In genomic region chr5:171926311-171926710, GRCh38 we compare ENCODE assay signal across 12 cellular contexts.
DNase-seq lines count a peak whose midpoint lies in the region; ATAC-seq and TF ChIP-seq lines count a peak whose summit lies in the region.
"Had no signal": no experiment of that assay in that cellular context is flagged by ENCODE, and none has a peak within 500 bp of the region (broad histone marks: within the 10 kb centered on the region; RNA-seq: fewer than 3 reads in every experiment).

No MANE protein-coding gene starts in this region.

- intact Hi-C loops in tibial artery (cut with DNase I; ENCODE audit: low total_unique reads) = no loop called here

- H3K27me3 ChIP-seq in tibial artery = no peaks in the 10 kb centered on the region
- H3K27me3 ChIP-seq: vagina had no signal

- DNase-seq in effector memory CD8-positive, alpha-beta T cell = no peak
- DNase-seq in GM10266 (ENCODE audit: extremely low spot score) (no peak), occipital lobe (lab: John Stamatoyannopoulos, UW) (no peak), tibial artery (no peak)
- no peak for DNase-seq in effector CD4-positive, alpha-beta T cell
- DNase-seq: AML-193, NCI-H1092 treated with DMSO at 0.1 percent for 48 hours had no signal

- no peak for TF ChIP-seq CTCF in GM10266 (IDR thresholded peaks at IDR 0.05; ENCODE audit: control insufficient read depth, insufficient read depth, low read depth, missing control alignments)
- no peak for TF ChIP-seq CTCF in tibial artery (IDR thresholded peaks at IDR 0.05)

- H3K9me3 ChIP-seq in tibial artery = peaks cover 0 to 5% (median 0%) of the 10 kb centered on the region in 3 donors
- H3K9me3 ChIP-seq: vagina had no signal

- H3K27me3 Mint-ChIP-seq in effector memory CD8-positive, alpha-beta T cell = no peaks in the 10 kb centered on the region

- H3K36me3 ChIP-seq in tibial artery = no peaks in the 10 kb centered on the region
- H3K36me3 ChIP-seq: vagina had no signal

- no peak overlapping the region for H3K4me3 Mint-ChIP-seq in effector memory CD8-positive, alpha-beta T cell

- peaks cover 6% of the 10 kb centered on the region for H3K36me3 Mint-ChIP-seq in effector memory CD8-positive, alpha-beta T cell (ENCODE audit: insufficient read depth)

- no peak overlapping the region for H3K4me3 ChIP-seq in tibial artery
- H3K4me3 ChIP-seq: lung, vagina had no signal

- ATAC-seq in GM18499 (IDR thresholded peaks at IDR 0.05; ENCODE audit: insufficient read depth, unreplicated experiment) = peak; percentile 37
- peak; percentile 81 for ATAC-seq in GM21447 (IDR thresholded peaks at IDR 0.05; ENCODE audit: unreplicated experiment)
- peak; percentile 90 for ATAC-seq in HG03135 (IDR thresholded peaks at IDR 0.05; ENCODE audit: unreplicated experiment)
- no peak for ATAC-seq in effector memory CD8-positive, alpha-beta T cell (replicated peaks)

- H3K9me3 Mint-ChIP-seq in effector memory CD8-positive, alpha-beta T cell = no peaks in the 10 kb centered on the region

- H3K27ac Mint-ChIP-seq in effector memory CD8-positive, alpha-beta T cell = peak overlapping the region; percentile 20 to 36

- peaks cover 29 to 61% of the 10 kb centered on the region in 2 donors for H3K4me1 Mint-ChIP-seq in effector memory CD8-positive, alpha-beta T cell (ENCODE audit: low read depth in 2 of 2)

- H3K27ac ChIP-seq in tibial artery = no peak overlapping the region
- H3K27ac ChIP-seq: vagina had no signal

- H3K4me1 ChIP-seq in tibial artery = peaks cover 0 to 10% (median 1%) of the 10 kb centered on the region in 4 donors
